Comparison of ENCODE assay signal across 25 cellular contexts in genomic region chr22:32578752-32579151, GRCh38.
"Had no signal": no experiment of that assay in that cellular context is flagged by ENCODE, and none has a peak within 500 bp of the region (broad histone marks: within the 10 kb centered on the region; RNA-seq: fewer than 3 reads in every experiment).

No MANE protein-coding gene starts in this region.

- H3K9me3 ChIP-seq: mucosa of descending colon, pancreas, prostate gland, testis, tibial artery had no signal

- DNase-seq: hippocampal formation; midbrain; mucosa of descending colon; naive thymus-derived CD4-positive, alpha-beta T cell; nucleus accumbens; pancreas; posterior cingulate gyrus; retina; right cardiac atrium; stimulated activated CD4-positive, alpha-beta T cell treated with anti-CD3 and anti-CD28 coated beads, Interleukin-1b, Interleukin-23, amount 100 ng/mL, for 48 hours; stimulated activated CD4-positive, alpha-beta T cell treated with anti-CD3 and anti-CD28 coated beads, Interleukin-2, amount 100 ng/mL, for 48 hours; stimulated activated CD4-positive, alpha-beta T cell treated with anti-CD3 and anti-CD28 coated beads, Interleukin-4, amount 100 ng/mL, for 4 hours; stimulated activated CD8-positive, alpha-beta memory T cell treated with anti-CD3 and anti-CD28 coated beads, Interleukin-4, amount 100 ng/mL, for 48 hours; stimulated activated naive CD4-positive, alpha-beta T cell treated with Interleukin-2 at 50 U/mL for 16 hours; stimulated activated naive CD8-positive, alpha-beta T cell treated with anti-CD3 and anti-CD28 coated beads, Interleukin-15, amount 100 ng/mL, for 72 hours; testis; tibial artery; trophoblast cell had no signal

- H3K36me3 ChIP-seq: pancreas, prostate gland, tibial artery had no signal

- ATAC-seq: mucosa of descending colon; naive thymus-derived CD4-positive, alpha-beta T cell; natural killer cell treated with Interleukin-12 subunit alpha and Interleukin-12 subunit beta and Interleukin-15 and Interleukin-18, amount 100 ng/mL, for 72 hours; pancreas; right cardiac atrium; sciatic nerve; stimulated activated memory B cell treated with anti-CD40 and anti-IgM and Interleukin-4, amounts not matched to agents 10 μg/mL and 1 μg/mL and 100 μg/mL, for 72 hours; stimulated activated naive CD8-positive, alpha-beta T cell treated with anti-CD3 and anti-CD28 coated beads, Interleukin-15, amount 100 ng/mL, for 72 hours had no signal

- H3K27ac ChIP-seq: pancreas, prostate gland, testis, tibial artery had no signal

- FAIRE-seq: keratinocyte, pancreas had no signal

- H3K27me3 ChIP-seq: pancreas, testis, tibial artery had no signal

- H3K4me3 ChIP-seq: lung, mucosa of descending colon, pancreas, prostate gland, skin epidermis, testis, tibial artery had no signal

- H3K4me1 ChIP-seq: pancreas, testis, tibial artery had no signal
